Comparison of ENCODE assay signal across 23 cellular contexts in the genomic region with DNA sequence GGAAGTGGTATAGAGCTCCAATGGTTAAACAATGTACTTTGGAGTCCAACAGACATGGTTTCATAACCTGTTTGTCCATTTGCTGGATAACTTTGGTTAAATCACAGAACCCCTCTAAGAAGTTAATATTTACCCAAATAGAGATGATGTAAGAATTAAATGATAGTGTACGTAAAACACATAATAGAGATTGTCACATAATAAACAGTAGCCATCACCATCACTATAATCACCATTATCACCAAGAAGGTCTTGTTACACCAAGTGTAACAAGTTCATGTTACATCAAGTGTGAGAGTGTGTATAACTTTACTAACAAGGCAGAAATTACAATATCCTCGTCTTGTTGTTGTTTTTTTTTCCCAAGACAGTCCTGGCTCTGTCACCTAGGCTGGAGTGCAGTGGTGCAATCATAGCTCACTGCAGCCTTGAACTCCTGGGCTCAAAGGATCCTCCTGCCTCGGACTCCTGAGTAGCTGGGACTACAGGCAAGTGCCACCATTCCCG.
"Had no signal": no experiment of that assay in that cellular context is flagged by ENCODE, and none has a peak within 500 bp of the region (broad histone marks: within the 10 kb centered on the region; RNA-seq: fewer than 3 reads in every experiment).

No MANE protein-coding gene starts in this region.

- H3K9me3 Mint-ChIP-seq: activated B cell treated with CpG ODN at 0.5 μM for 24 hours; activated CD4-positive, alpha-beta memory T cell treated with anti-CD3 and anti-CD28 coated beads for 36 hours; activated CD4-positive, alpha-beta T cell treated with anti-CD3 and anti-CD28 coated beads, Interleukin-2, amount 10 ng/mL, durations not matched to agents 7 days and 5 days; activated naive CD4-positive, alpha-beta T cell treated with anti-CD3 and anti-CD28 coated beads for 36 hours; activated naive CD8-positive, alpha-beta T cell treated with anti-CD3 and anti-CD28 coated beads for 36 hours; activated T-helper 17 cell treated with anti-CD3 and anti-CD28 coated beads, Interleukin-2, amount 50 U/mL, for 72 hours had no signal

- H3K27me3 Mint-ChIP-seq: activated B cell treated with CpG ODN at 0.5 μM for 24 hours; activated CD4-positive, alpha-beta memory T cell treated with anti-CD3 and anti-CD28 coated beads for 36 hours; activated CD4-positive, alpha-beta T cell treated with anti-CD3 and anti-CD28 coated beads, Interleukin-2, amount 10 ng/mL, durations not matched to agents 7 days and 5 days; activated naive CD8-positive, alpha-beta T cell treated with anti-CD3 and anti-CD28 coated beads for 36 hours; activated T-helper 17 cell treated with anti-CD3 and anti-CD28 coated beads, Interleukin-2, amount 50 U/mL, for 72 hours; T-helper 17 cell had no signal

- H3K27ac Mint-ChIP-seq: activated B cell treated with CpG ODN at 0.5 μM for 24 hours; activated CD4-positive, alpha-beta memory T cell treated with anti-CD3 and anti-CD28 coated beads for 36 hours; activated CD4-positive, alpha-beta T cell treated with anti-CD3 and anti-CD28 coated beads, Interleukin-2, amount 10 ng/mL, durations not matched to agents 7 days and 5 days; activated naive CD4-positive, alpha-beta T cell treated with anti-CD3 and anti-CD28 coated beads for 36 hours; activated naive CD8-positive, alpha-beta T cell treated with anti-CD3 and anti-CD28 coated beads for 36 hours; activated T-helper 17 cell treated with anti-CD3 and anti-CD28 coated beads, Interleukin-2, amount 50 U/mL, for 72 hours had no signal

- ATAC-seq: activated T-helper 17 cell treated with anti-CD3 and anti-CD28 coated beads, Interleukin-2, amount 50 U/mL, for 72 hours; T-helper 17 cell had no signal

- H3K27me3 ChIP-seq: adrenal gland had no signal

- H3K9me3 ChIP-seq: adrenal gland had no signal

- H3K27ac ChIP-seq: adrenal gland had no signal

- H3K4me3 Mint-ChIP-seq: activated B cell treated with CpG ODN at 0.5 μM for 24 hours; activated CD4-positive, alpha-beta memory T cell treated with anti-CD3 and anti-CD28 coated beads for 36 hours; activated CD4-positive, alpha-beta T cell treated with anti-CD3 and anti-CD28 coated beads, Interleukin-2, amount 10 ng/mL, durations not matched to agents 7 days and 5 days; activated naive CD4-positive, alpha-beta T cell treated with anti-CD3 and anti-CD28 coated beads for 36 hours; activated naive CD8-positive, alpha-beta T cell treated with anti-CD3 and anti-CD28 coated beads for 36 hours; activated T-helper 17 cell treated with anti-CD3 and anti-CD28 coated beads, Interleukin-2, amount 50 U/mL, for 72 hours; T-helper 17 cell had no signal

- DNase-seq: activated B cell treated with CpG ODN at 0.5 μM for 24 hours; activated CD4-positive, alpha-beta memory T cell treated with anti-CD3 and anti-CD28 coated beads for 36 hours; activated CD4-positive, alpha-beta T cell treated with anti-CD3 and anti-CD28 coated beads, Interleukin-2, amount 10 ng/mL, durations not matched to agents 7 days and 5 days; activated CD8-positive, alpha-beta memory T cell treated with anti-CD3 and anti-CD28 coated beads for 24 hours; activated gamma-delta T cell; activated naive CD4-positive, alpha-beta T cell treated with anti-CD3 and anti-CD28 coated beads for 36 hours; activated naive CD8-positive, alpha-beta T cell treated with anti-CD3 and anti-CD28 coated beads for 36 hours; activated T-cell treated with anti-CD3 and anti-CD28 coated beads, Interleukin-2, amount 50 U/mL, for 48 hours; adrenal gland; anterior cingulate cortex; caudate nucleus; KG1; NCI-H1048; NCI-H1930; NCI-H2171 treated with DMSO at 0.1 percent for 48 hours; NCI-H345; NCI-H510A; NCI-H526 treated with DMSO at 0.1 percent for 48 hours; NCI-H82; SIG-M5; T-helper 17 cell; T-helper 9 cell had no signal

- H3K4me3 ChIP-seq: adrenal gland had no signal
